Comparison of ENCODE assay signal across 9 cellular contexts in the genomic region with DNA sequence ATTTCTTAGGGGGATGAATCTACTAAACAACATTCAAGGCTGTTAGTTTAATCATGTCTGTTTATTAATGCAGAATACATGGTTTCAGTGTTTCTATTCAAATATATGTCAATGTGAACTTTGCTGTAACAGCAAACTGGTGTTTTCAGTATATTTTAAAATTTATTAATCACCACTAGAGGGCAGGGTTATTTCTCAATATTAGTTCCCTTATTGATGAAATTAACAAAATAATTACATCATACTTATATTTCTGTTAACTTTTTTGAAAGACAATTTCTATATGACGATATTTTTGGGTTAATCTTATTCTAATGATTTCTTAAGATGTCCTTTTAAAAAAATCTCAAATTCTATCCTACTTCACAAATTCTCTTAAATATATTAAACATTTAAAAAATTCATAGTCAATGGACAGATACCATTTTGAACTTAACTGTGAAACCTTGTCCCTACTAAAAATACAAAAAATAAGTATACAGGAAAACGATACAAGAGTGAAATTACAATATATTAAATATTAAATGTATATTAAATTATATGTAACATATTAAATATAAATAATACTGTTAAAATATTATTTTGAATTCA.
DNase-seq lines count a peak whose midpoint lies in the region; ATAC-seq and TF ChIP-seq lines count a peak whose summit lies in the region.
"Had no signal": no experiment of that assay in that cellular context is flagged by ENCODE, and none has a peak within 500 bp of the region (broad histone marks: within the 10 kb centered on the region; RNA-seq: fewer than 3 reads in every experiment).

No MANE protein-coding gene starts in this region.

- no peak for DNase-seq in DND-41
- DNase-seq in WTC11 (ENCODE audit: low spot score): no peak
- DNase-seq in medulla oblongata (ENCODE audit: extremely low spot score): peak; percentile 17
- no peak for DNase-seq in activated CD4-positive, alpha-beta memory T cell treated with anti-CD3 and anti-CD28 coated beads for 36 hours
- no peak for DNase-seq in stimulated activated CD4-positive, alpha-beta T cell treated with anti-CD3 and anti-CD28 coated beads, Interleukin-2, amount 100 ng/mL, for 24 hours
- no peak for DNase-seq in esophagus squamous epithelium (lab: John Stamatoyannopoulos, UW)
- no peak for DNase-seq in head of caudate nucleus
- DNase-seq: Right ventricle myocardium superior had no signal

- ATAC-seq in DND-41 (ENCODE audit: insufficient read depth, low read depth): no peak
- ATAC-seq in HG03342 (IDR thresholded peaks at IDR 0.05; ENCODE audit: unreplicated experiment): peak; percentile 64
- no peak for ATAC-seq in WTC11

- H3K9ac ChIP-seq in DND-41 (ENCODE audit: low read depth, low read length): no peak overlapping the region

- CTCF ChIA-PET in WTC11 (lab: Charles Lee): no interaction called here
- CTCF ChIA-PET in activated CD4-positive, alpha-beta memory T cell treated with anti-CD3 and anti-CD28 coated beads for 36 hours (lab: Charles Lee): no interaction called here

- H3K4me2 ChIP-seq in DND-41 (ENCODE audit: insufficient read depth, low read length): no peak overlapping the region

- H3K27ac ChIP-seq in DND-41 (ENCODE audit: low read length) (no peak overlapping the region), esophagus squamous epithelium (no peak overlapping the region)

- no peak for TF ChIP-seq POLR2A in esophagus squamous epithelium (IDR thresholded peaks at IDR 0.05)

- H3K27me3 ChIP-seq in DND-41 (ENCODE audit: insufficient read depth, low read length, poor library complexity): no peaks in the 10 kb centered on the region
- H3K27me3 ChIP-seq in esophagus squamous epithelium: no peaks in the 10 kb centered on the region

- no peaks in the 10 kb centered on the region for H3K27me3 Mint-ChIP-seq in WTC11 (ENCODE audit: low read depth)
- H3K27me3 Mint-ChIP-seq in activated CD4-positive, alpha-beta memory T cell treated with anti-CD3 and anti-CD28 coated beads for 36 hours: no peaks in the 10 kb centered on the region

- H3K4me3 Mint-ChIP-seq in WTC11: no peak overlapping the region
- no peak overlapping the region for H3K4me3 Mint-ChIP-seq in activated CD4-positive, alpha-beta memory T cell treated with anti-CD3 and anti-CD28 coated beads for 36 hours

- no peak overlapping the region for H3K4me3 ChIP-seq in DND-41 (ENCODE audit: low read depth in 1 of 2, low read length in 2 of 2)
- H3K4me3 ChIP-seq in esophagus squamous epithelium: no peak overlapping the region

- no peaks in the 10 kb centered on the region for H4K20me1 ChIP-seq in DND-41 (ENCODE audit: insufficient read depth, low read length)

- POLR2A ChIA-PET in WTC11 (lab: Charles Lee): no interaction called here
- POLR2A ChIA-PET in activated CD4-positive, alpha-beta memory T cell treated with anti-CD3 and anti-CD28 coated beads for 36 hours (lab: Charles Lee): no interaction called here

- no peaks in the 10 kb centered on the region for H3K9me3 Mint-ChIP-seq in WTC11
- peaks cover 9% of the 10 kb centered on the region for H3K9me3 Mint-ChIP-seq in activated CD4-positive, alpha-beta memory T cell treated with anti-CD3 and anti-CD28 coated beads for 36 hours

- WGBS in esophagus squamous epithelium, 2 donors: 14 to 15% methylated on average over 2 of the region's 2 CpGs

- H3K79me2 ChIP-seq in DND-41 (ENCODE audit: insufficient read depth, low read length): no peaks in the 10 kb centered on the region

- H2AFZ ChIP-seq in DND-41 (ENCODE audit: low read depth, low read length): no peak overlapping the region

- no peaks in the 10 kb centered on the region for H3K9me3 ChIP-seq in DND-41 (ENCODE audit: insufficient read depth, low read length, severe bottlenecking)
- H3K9me3 ChIP-seq in esophagus squamous epithelium: no peaks in the 10 kb centered on the region

- no peaks in the 10 kb centered on the region for H3K36me3 Mint-ChIP-seq in WTC11
- H3K36me3 Mint-ChIP-seq in activated CD4-positive, alpha-beta memory T cell treated with anti-CD3 and anti-CD28 coated beads for 36 hours: no peaks in the 10 kb centered on the region

- H3K4me1 ChIP-seq in DND-41 (ENCODE audit: insufficient read depth, low read length) (no peaks in the 10 kb centered on the region), esophagus squamous epithelium (no peaks in the 10 kb centered on the region)

- no peak overlapping the region for H3K27ac Mint-ChIP-seq in WTC11
- no peak overlapping the region for H3K27ac Mint-ChIP-seq in activated CD4-positive, alpha-beta memory T cell treated with anti-CD3 and anti-CD28 coated beads for 36 hours

- intact Hi-C loops in activated CD4-positive, alpha-beta memory T cell treated with anti-CD3 and anti-CD28 coated beads for 36 hours (cut with micrococcal nuclease): no loop called here
- intact Hi-C loops in esophagus squamous epithelium (cut with DNase I) (no loop called here), head of caudate nucleus (cut with DNase I) (no loop called here)

- TF ChIP-seq CTCF in DND-41 (IDR thresholded peaks at IDR 0.05; ENCODE audit: borderline replicate concordance, extremely low read depth, low read length, poor library complexity, severe bottlenecking): peak; percentile 35
- no peak for TF ChIP-seq CTCF in WTC11 (IDR thresholded peaks at IDR 0.05)
- peak in 2 of 6 experiments; percentile 21 to 34 for TF ChIP-seq CTCF in esophagus squamous epithelium (IDR thresholded peaks at IDR 0.05)

- no peaks in the 10 kb centered on the region for H3K4me1 Mint-ChIP-seq in WTC11
- H3K4me1 Mint-ChIP-seq in activated CD4-positive, alpha-beta memory T cell treated with anti-CD3 and anti-CD28 coated beads for 36 hours (ENCODE audit: low read depth): no peaks in the 10 kb centered on the region

- no peaks in the 10 kb centered on the region for H3K36me3 ChIP-seq in DND-41 (ENCODE audit: insufficient read depth, low read length)
- H3K36me3 ChIP-seq in esophagus squamous epithelium: no peaks in the 10 kb centered on the region

TF ChIP-seq in WTC11, 78 proteins besides CTCF, POLR2A, EP300 and RAD21:
- TF ChIP-seq TP53 (CRISPR knock-in tag; IDR thresholded peaks at IDR 0.05) (no peak), HMGA2 (CRISPR knock-in tag; IDR thresholded peaks at IDR 0.05) (peak; percentile 80; the same call in 1 of the 2 replicates)
